8 cellular contexts compared by ENCODE assay signal in genomic region chr14:22713631-22713950, GRCh38. TPM values are rescaled to one million over a fixed set of nuclear protein-coding genes. Genes with fewer than 3 reads are reported as not detected.
DNase-seq lines count a peak whose midpoint lies in the region; TF ChIP-seq lines count a peak whose summit lies in the region.

No MANE protein-coding gene starts in this region.

- peak overlapping the region; percentile 92 for H2AFZ ChIP-seq in OCI-LY3 (ENCODE audit: low read depth, low read length)

- 33 to 68% methylated on average over 9 of the region's 9 CpGs for WGBS in sigmoid colon, 2 donors

- DNase-seq in NCI-H2227 (lab: John Stamatoyannopoulos, UW; ENCODE audit: unreplicated experiment) (peak; percentile 24), NCI-H2227 treated with DMSO at 0.1 percent for 48 hours (lab: John Stamatoyannopoulos, UW) (no peak), sigmoid colon (no peak), nucleus accumbens (lab: John Stamatoyannopoulos, UW) (no peak), DMS153 treated with DMSO at 0.1 percent for 48 hours (lab: John Stamatoyannopoulos, UW; ENCODE audit: unreplicated experiment) (no peak), inferior parietal cortex (ENCODE audit: extremely low spot score) (no peak)
- no peak for DNase-seq in effector memory CD4-positive, alpha-beta T cell

- no peaks in the 10 kb centered on the region for H3K36me3 ChIP-seq in OCI-LY3 (replicated peaks; ENCODE audit: low read depth, low read length)
- no peaks in the 10 kb centered on the region for H3K36me3 ChIP-seq in effector memory CD4-positive, alpha-beta T cell (ENCODE audit: control insufficient read depth, insufficient read depth, low read length)
- H3K36me3 ChIP-seq in sigmoid colon = no peaks in the 10 kb centered on the region

- TF ChIP-seq EP300 in sigmoid colon (IDR thresholded peaks at IDR 0.05) = no peak

- TF ChIP-seq CTCF in OCI-LY3 (IDR thresholded peaks at IDR 0.05; ENCODE audit: low read depth, low read length) (no peak), sigmoid colon (IDR thresholded peaks at IDR 0.05) (no peak)

- no peak for TF ChIP-seq POLR2A in sigmoid colon (IDR thresholded peaks at IDR 0.05)

- H3K27me3 ChIP-seq in OCI-LY3 (ENCODE audit: low read depth, low read length) = no peaks in the 10 kb centered on the region; the same call in 1 of the 2 replicates
- peaks cover 15% of the 10 kb centered on the region for H3K27me3 ChIP-seq in effector memory CD4-positive, alpha-beta T cell (replicated peaks; ENCODE audit: control insufficient read depth, insufficient read depth, low read length, poor library complexity, severe bottlenecking)
- peaks cover 0 to 7% (median 0%) of the 10 kb centered on the region in 3 donors for H3K27me3 ChIP-seq in sigmoid colon

- H3K9ac ChIP-seq in OCI-LY3 (ENCODE audit: low read length) = peak overlapping the region; percentile 73

- no peak overlapping the region for H3K27ac ChIP-seq in OCI-LY3 (ENCODE audit: low read length)
- no peak overlapping the region for H3K27ac ChIP-seq in effector memory CD4-positive, alpha-beta T cell (ENCODE audit: insufficient read depth, low read length, poor library complexity, severe bottlenecking)
- no peak overlapping the region for H3K27ac ChIP-seq in sigmoid colon

- peaks cover 4% of the 10 kb centered on the region; the same call in 1 of the 2 replicates for H3K4me1 ChIP-seq in OCI-LY3 (ENCODE audit: low read length)
- H3K4me1 ChIP-seq in effector memory CD4-positive, alpha-beta T cell (ENCODE audit: control insufficient read depth, insufficient read depth, low read length, poor library complexity, severe bottlenecking) = peaks cover 9% of the 10 kb centered on the region
- H3K4me1 ChIP-seq in sigmoid colon = no peaks in the 10 kb centered on the region

- H3K9me3 ChIP-seq in OCI-LY3 (ENCODE audit: insufficient read depth, low read length) (no peaks in the 10 kb centered on the region), sigmoid colon (no peaks in the 10 kb centered on the region)
- H3K9me3 ChIP-seq in effector memory CD4-positive, alpha-beta T cell (ENCODE audit: control insufficient read depth, low read length) = no peaks in the 10 kb centered on the region

- H3K79me2 ChIP-seq in OCI-LY3 (ENCODE audit: low read length) = no peaks in the 10 kb centered on the region

- intact Hi-C loops in sigmoid colon (cut with DNase I) = loop anchor here (10.0 kb wide), 1 partner anchor 159 kb away; no protein-coding TSS in a partner anchor

- peak overlapping the region; percentile 93 for H3K4me2 ChIP-seq in OCI-LY3 (ENCODE audit: low read length)

- no peaks in the 10 kb centered on the region for H4K20me1 ChIP-seq in OCI-LY3 (ENCODE audit: insufficient read depth, low read length)

- H3K4me3 ChIP-seq in OCI-LY3 (ENCODE audit: low read length) = peak overlapping the region; percentile 80
- H3K4me3 ChIP-seq in effector memory CD4-positive, alpha-beta T cell (ENCODE audit: insufficient read depth, low read depth, low read length, poor library complexity, severe bottlenecking) = peak overlapping the region; percentile 36
- peak overlapping the region in 3 of 4 donors; percentile 16 to 32 (median 31) for H3K4me3 ChIP-seq in sigmoid colon

RNA-seq across cellular contexts. Expression of gene OXA1L, which starts 52.9 kb away (rescaled TPM):
- total RNA-seq in sigmoid colon = 100 to 1,000 TPM in 2 of 4 donors, 10 to 100 TPM in 2; 95.2 to 108 (median 102) TPM
- 100 to 1,000 TPM in 1 of 3 donors, 10 to 100 TPM in 2; 85.1 to 113 (median 85.9) TPM for polyA plus RNA-seq in sigmoid colon
